ENCODE assay signal across 9 cellular contexts in the genomic region with DNA sequence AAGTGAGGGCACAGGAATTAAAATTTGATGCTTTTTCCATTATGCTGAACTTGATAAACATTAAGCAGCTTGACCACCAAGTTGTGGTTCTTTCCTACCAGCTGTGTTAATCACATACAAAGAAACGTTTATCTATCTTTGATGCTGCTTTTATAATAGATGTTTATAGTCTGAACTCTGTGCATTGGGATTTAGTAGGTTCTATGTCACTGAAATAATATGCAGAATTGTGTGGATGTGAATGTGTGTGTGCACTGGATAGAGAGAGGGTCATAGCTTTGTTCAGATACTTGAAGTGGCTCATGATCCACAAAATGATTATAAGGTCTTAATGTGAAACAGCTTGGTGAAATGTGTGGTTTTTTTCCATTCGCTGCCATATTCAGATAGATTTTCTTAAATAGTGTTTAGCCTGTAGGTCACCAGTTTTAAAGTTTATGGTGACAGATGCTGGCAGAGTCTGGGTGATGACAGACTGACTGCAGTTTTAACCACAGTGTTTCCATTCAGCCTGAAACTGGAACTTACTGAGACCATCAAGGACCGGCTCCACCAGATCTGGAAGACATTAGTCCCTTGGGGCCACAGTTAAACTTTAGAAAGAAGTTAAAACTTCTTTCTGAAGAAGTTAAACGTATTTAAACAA. TPM values are rescaled to one million over a fixed set of nuclear protein-coding genes. Genes with fewer than 3 reads are reported as not detected.
DNase-seq lines count a peak whose midpoint lies in the region; ATAC-seq, FAIRE-seq and TF ChIP-seq lines count a peak whose summit lies in the region.
"Had no signal": no experiment of that assay in that cellular context is flagged by ENCODE, and none has a peak within 500 bp of the region (broad histone marks: within the 10 kb centered on the region; RNA-seq: fewer than 3 reads in every experiment).

No MANE protein-coding gene starts in this region.

- no peaks in the 10 kb centered on the region for H3K9me3 ChIP-seq in CD4-positive, CD25-positive, alpha-beta regulatory T cell (ENCODE audit: control insufficient read depth in 2 of 2, low read length in 2 of 2)
- H3K9me3 ChIP-seq: thoracic aorta had no signal

- H3K4me3 ChIP-seq in CD4-positive, CD25-positive, alpha-beta regulatory T cell (ENCODE audit: low read depth, low read length) = no peak overlapping the region
- H3K4me3 ChIP-seq in fibroblast of mammary gland (ENCODE audit: control insufficient read depth, low read depth, low read length) = no peak overlapping the region
- H3K4me3 ChIP-seq: thoracic aorta had no signal

- no peak overlapping the region for H3K27ac ChIP-seq in CD4-positive, CD25-positive, alpha-beta regulatory T cell (ENCODE audit: insufficient read depth, low read length, poor library complexity, severe bottlenecking)
- H3K27ac ChIP-seq: thoracic aorta had no signal

- ATAC-seq in CD4-positive, CD25-positive, alpha-beta regulatory T cell (ENCODE audit: low read depth in 2 of 2) = peak in 1 of 2 donors; percentile 34
- ATAC-seq in GM19467 (IDR thresholded peaks at IDR 0.05; ENCODE audit: unreplicated experiment) (peak; percentile 85), HG03432 (IDR thresholded peaks at IDR 0.05; ENCODE audit: unreplicated experiment) (peak; percentile 88)

- H3K27me3 ChIP-seq in CD4-positive, CD25-positive, alpha-beta regulatory T cell (ENCODE audit: control insufficient read depth, insufficient read depth, low read length) = no peaks in the 10 kb centered on the region

- no peak overlapping the region for H3K4me3 Mint-ChIP-seq in CD4-positive, CD25-positive, alpha-beta regulatory T cell

- peak overlapping the region in 2 of 3 donors; percentile 26 to 75 for H3K27ac Mint-ChIP-seq in CD4-positive, CD25-positive, alpha-beta regulatory T cell

- no peak for TF ChIP-seq CTCF in fibroblast of mammary gland (conservative IDR thresholded peaks at IDR 0.05; ENCODE audit: control insufficient read depth, insufficient read depth, low read depth, low read length)

- H3K4me1 ChIP-seq in CD4-positive, CD25-positive, alpha-beta regulatory T cell (ENCODE audit: control insufficient read depth, insufficient read depth, low read length, poor library complexity, severe bottlenecking) = peaks cover 23% of the 10 kb centered on the region

- no peak for FAIRE-seq in HTR-8/SVneo (lab: Jason Lieb, UNC)

- no peak for DNase-seq in CD4-positive, CD25-positive, alpha-beta regulatory T cell
- DNase-seq in fibroblast of mammary gland (ENCODE audit: low read depth) (peak; percentile 31), H4 (ENCODE audit: low spot score) (no peak), NCI-H748 treated with DMSO at 0.1 percent for 48 hours (lab: John Stamatoyannopoulos, UW) (no peak), HTR-8/SVneo (ENCODE audit: insufficient read length, low spot score) (no peak)
- no peak for DNase-seq in effector CD4-positive, alpha-beta T cell

- H3K36me3 Mint-ChIP-seq in CD4-positive, CD25-positive, alpha-beta regulatory T cell = peaks cover 44% of the 10 kb centered on the region

- peaks cover 24 to 51% (median 38%) of the 10 kb centered on the region in 4 donors for H3K4me1 Mint-ChIP-seq in CD4-positive, CD25-positive, alpha-beta regulatory T cell

- no peaks in the 10 kb centered on the region for H3K9me3 Mint-ChIP-seq in CD4-positive, CD25-positive, alpha-beta regulatory T cell

- H3K36me3 ChIP-seq in CD4-positive, CD25-positive, alpha-beta regulatory T cell (ENCODE audit: control insufficient read depth, insufficient read depth, low read length) = peaks cover 51% of the 10 kb centered on the region

- no peaks in the 10 kb centered on the region for H3K27me3 Mint-ChIP-seq in CD4-positive, CD25-positive, alpha-beta regulatory T cell

RNA-seq across cellular contexts. Expression of gene DDI2, which starts 10.2 kb away (rescaled TPM):
- 61.2 TPM for total RNA-seq in CD4-positive, CD25-positive, alpha-beta regulatory T cell
- 1 to 10 TPM; 3.2 to 7.7 (median 5.5) TPM for polyA plus RNA-seq in CD4-positive, CD25-positive, alpha-beta regulatory T cell
- 4.5 and 5.2 TPM in 2 replicates for total RNA-seq in H4 (2014; rRNA removed; shearing (Covaris generic))

RNA-seq across cellular contexts. Expression of gene AGMAT, which starts 42.6 kb away (rescaled TPM):
- 8.9 TPM for total RNA-seq in CD4-positive, CD25-positive, alpha-beta regulatory T cell
- polyA plus RNA-seq in CD4-positive, CD25-positive, alpha-beta regulatory T cell = 10 to 100 TPM in 3 of 4 donors, 1 to 10 TPM in 1; 9.1 to 12.7 (median 11.6) TPM
- total RNA-seq in H4 (2014; rRNA removed; shearing (Covaris generic)) = not detected in 2 replicates

RNA-seq across cellular contexts. Expression of gene PLEKHM2, which starts 56.7 kb away (rescaled TPM):
- total RNA-seq in CD4-positive, CD25-positive, alpha-beta regulatory T cell = 71.8 TPM
- polyA plus RNA-seq in CD4-positive, CD25-positive, alpha-beta regulatory T cell = 1 to 10 TPM; 3.2 to 5.0 (median 3.7) TPM
- 13.4 and 18.6 TPM in 2 replicates for total RNA-seq in H4 (2014; rRNA removed; shearing (Covaris generic))
